ENCODE assay signal across 25 cellular contexts in the genomic region with DNA sequence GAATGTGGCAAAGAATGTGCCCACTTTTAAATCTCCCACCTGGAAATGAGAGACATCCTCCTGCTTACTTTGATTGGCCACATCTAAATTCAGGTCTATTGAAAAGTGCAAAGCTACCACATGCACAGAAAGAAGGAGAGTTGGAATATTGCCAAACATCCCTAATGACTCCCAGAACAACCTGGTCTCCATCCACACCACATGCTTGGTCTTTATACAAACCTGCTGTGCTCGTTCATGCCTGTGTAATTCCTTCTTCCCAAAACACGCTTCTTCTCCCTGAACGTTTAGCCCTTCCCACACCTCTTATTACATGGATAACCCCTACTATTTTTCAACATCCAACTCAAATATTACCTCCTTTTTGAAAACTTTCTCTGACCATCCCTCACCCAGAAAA.
DNase-seq lines count a peak whose midpoint lies in the region; ATAC-seq and TF ChIP-seq lines count a peak whose summit lies in the region.
"Had no signal": no experiment of that assay in that cellular context is flagged by ENCODE, and none has a peak within 500 bp of the region (broad histone marks: within the 10 kb centered on the region; RNA-seq: fewer than 3 reads in every experiment).

No MANE protein-coding gene starts in this region.

- H3K36me3 ChIP-seq in lower lobe of right lung, result no peaks in the 10 kb centered on the region
- H3K36me3 ChIP-seq: ascending aorta, left ventricle myocardium inferior, SJSA1 had no signal

- peaks cover 73% of the 10 kb centered on the region for H3K4me1 Mint-ChIP-seq in activated naive CD4-positive, alpha-beta T cell treated with anti-CD3 and anti-CD28 coated beads, Interleukin-2, amount 50 U/mL, for 24 hours

- peaks cover 2% of the 10 kb centered on the region for H3K27me3 Mint-ChIP-seq in activated naive CD4-positive, alpha-beta T cell treated with anti-CD3 and anti-CD28 coated beads, Interleukin-2, amount 50 U/mL, for 24 hours
- H3K27me3 Mint-ChIP-seq: naive B cell had no signal

- peaks cover 9% of the 10 kb centered on the region for H3K36me3 Mint-ChIP-seq in activated naive CD4-positive, alpha-beta T cell treated with anti-CD3 and anti-CD28 coated beads, Interleukin-2, amount 50 U/mL, for 24 hours
- H3K36me3 Mint-ChIP-seq: CD14-positive monocyte, naive B cell had no signal

- no peak for TF ChIP-seq CTCF in lower lobe of right lung (IDR thresholded peaks at IDR 0.05)

- H3K9me3 Mint-ChIP-seq in activated naive CD4-positive, alpha-beta T cell treated with anti-CD3 and anti-CD28 coated beads, Interleukin-2, amount 50 U/mL, for 24 hours, result peaks cover 5% of the 10 kb centered on the region
- H3K9me3 Mint-ChIP-seq: type B pancreatic cell had no signal

- H3K4me1 ChIP-seq in lower lobe of right lung, result peaks cover 3% of the 10 kb centered on the region
- H3K4me1 ChIP-seq: ascending aorta, left ventricle myocardium inferior had no signal

- H3K27ac Mint-ChIP-seq in activated naive CD4-positive, alpha-beta T cell treated with anti-CD3 and anti-CD28 coated beads, Interleukin-2, amount 50 U/mL, for 24 hours, result peak overlapping the region; percentile 2
- H3K27ac Mint-ChIP-seq: activated naive CD4-positive, alpha-beta T cell treated with anti-CD3 and anti-CD28 coated beads, Interleukin-2, amount 50 U/mL, for 72 hours; naive B cell; T-helper 1 cell treated with Interleukin-12 subunit alpha and Interleukin-12 subunit beta and Interleukin-4 antibody, amounts not matched to agents 30 μg/mL and 1 μg/mL, for 36 hours; type B pancreatic cell had no signal

- ATAC-seq in lower lobe of right lung (no peak), HG03457 (IDR thresholded peaks at IDR 0.05; ENCODE audit: unreplicated experiment) (no peak), Right ventricle myocardium inferior (no peak)
- ATAC-seq: activated naive CD4-positive, alpha-beta T cell treated with anti-CD3 and anti-CD28 coated beads, Interleukin-2, amount 50 U/mL, for 72 hours; Panc1 had no signal

- H3K27ac ChIP-seq in lower lobe of right lung, result no peak overlapping the region
- H3K27ac ChIP-seq: ascending aorta, GM23248, KMS-11, left ventricle myocardium inferior, SJSA1, skin epidermis had no signal

- H3K27me3 ChIP-seq in lower lobe of right lung (ENCODE audit: low read depth), result no peaks in the 10 kb centered on the region
- H3K27me3 ChIP-seq: ascending aorta, SJSA1 had no signal

- H3K4me3 Mint-ChIP-seq in activated naive CD4-positive, alpha-beta T cell treated with anti-CD3 and anti-CD28 coated beads, Interleukin-2, amount 50 U/mL, for 24 hours, result no peak overlapping the region
- H3K4me3 Mint-ChIP-seq: CD14-positive monocyte; naive B cell; T-helper 1 cell treated with Interleukin-12 subunit alpha and Interleukin-12 subunit beta and Interleukin-4 antibody, amounts not matched to agents 30 μg/mL and 1 μg/mL, for 36 hours; type B pancreatic cell had no signal

- no peaks in the 10 kb centered on the region for H3K9me3 ChIP-seq in lower lobe of right lung
- H3K9me3 ChIP-seq: ascending aorta, left ventricle myocardium inferior, SJSA1 had no signal

- intact Hi-C loops in lower lobe of right lung (cut with DNase I) (no loop called here), Right ventricle myocardium inferior (cut with DNase I) (no loop called here)

- DNase-seq in activated naive CD4-positive, alpha-beta T cell treated with Interleukin-2 at 50 U/mL for 16 hours, result no peak
- DNase-seq in NCI-H146 (lab: John Stamatoyannopoulos, UW), result peak; percentile 93
- peak; percentile 1 for DNase-seq in NCI-H748 treated with DMSO at 0.1 percent for 48 hours (lab: John Stamatoyannopoulos, UW)
- DNase-seq in lower lobe of right lung, result no peak
- DNase-seq in Right ventricle myocardium inferior (ENCODE audit: missing footprints), result no peak
- DNase-seq: activated CD4-positive, alpha-beta T cell treated with anti-CD3 and anti-CD28 coated beads for 48 hours; central memory CD4-positive, alpha-beta T cell; dermis blood vessel endothelial cell; DMS79 treated with DMSO at 0.1 percent for 48 hours; GM23248; left ventricle myocardium inferior; MV-4-11; naive B cell; NK-92 treated with Interleukin-12 subunit alpha and Interleukin-12 subunit beta, amount 100 ng/mL, for 24 hours had no signal

- no peak overlapping the region for H3K4me3 ChIP-seq in lower lobe of right lung
- H3K4me3 ChIP-seq: ascending aorta, GM23248, left ventricle myocardium inferior, SJSA1, skin epidermis had no signal

Comparison
In these comparisons a context has a peak if more than half of its experiments do, and no peak if none do; other contexts are left out.
1. DNase-seq: peak in NCI-H146 (single experiment) and NCI-H748 treated with DMSO at 0.1 percent for 48 hours (single experiment); none in activated naive CD4-positive, alpha-beta T cell treated with Interleukin-2 at 50 U/mL for 16 hours (single experiment), lower lobe of right lung (single experiment) and Right ventricle myocardium inferior (single experiment).